1 cellular context compared by ENCODE assay signal in the genomic region with DNA sequence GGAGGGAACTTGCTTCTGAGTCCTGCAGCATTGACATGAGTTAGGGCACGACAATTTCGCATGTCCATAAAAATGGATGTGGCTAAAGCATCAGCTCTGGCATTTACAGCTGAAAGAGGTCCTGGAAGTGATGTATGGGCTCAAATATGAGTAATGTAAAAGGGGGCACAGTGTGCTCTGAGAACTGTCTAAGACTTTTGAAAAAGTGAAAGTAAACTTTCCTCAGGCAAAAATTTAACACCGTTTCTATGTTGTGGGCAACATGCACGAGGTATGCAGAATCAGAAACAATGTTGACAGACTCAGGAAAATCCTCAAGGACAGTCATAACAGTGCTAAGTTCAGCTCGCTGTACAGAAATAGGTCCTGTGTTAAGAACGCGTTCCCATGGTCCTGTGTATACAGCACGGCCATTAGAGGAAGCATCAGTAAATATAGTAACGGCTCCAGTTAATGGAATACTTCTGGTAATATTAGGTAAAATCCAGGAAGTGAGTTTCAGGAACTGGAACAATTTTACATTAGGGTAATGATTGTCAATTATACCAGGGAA.
TF ChIP-seq lines count a peak whose summit lies in the region.

No MANE protein-coding gene starts in this region.

TF ChIP-seq in HepG2, 621 proteins besides CTCF, POLR2A, EP300 and RAD21 (continued from another document and continues in another):
- TF ChIP-seq, protein P1, sequence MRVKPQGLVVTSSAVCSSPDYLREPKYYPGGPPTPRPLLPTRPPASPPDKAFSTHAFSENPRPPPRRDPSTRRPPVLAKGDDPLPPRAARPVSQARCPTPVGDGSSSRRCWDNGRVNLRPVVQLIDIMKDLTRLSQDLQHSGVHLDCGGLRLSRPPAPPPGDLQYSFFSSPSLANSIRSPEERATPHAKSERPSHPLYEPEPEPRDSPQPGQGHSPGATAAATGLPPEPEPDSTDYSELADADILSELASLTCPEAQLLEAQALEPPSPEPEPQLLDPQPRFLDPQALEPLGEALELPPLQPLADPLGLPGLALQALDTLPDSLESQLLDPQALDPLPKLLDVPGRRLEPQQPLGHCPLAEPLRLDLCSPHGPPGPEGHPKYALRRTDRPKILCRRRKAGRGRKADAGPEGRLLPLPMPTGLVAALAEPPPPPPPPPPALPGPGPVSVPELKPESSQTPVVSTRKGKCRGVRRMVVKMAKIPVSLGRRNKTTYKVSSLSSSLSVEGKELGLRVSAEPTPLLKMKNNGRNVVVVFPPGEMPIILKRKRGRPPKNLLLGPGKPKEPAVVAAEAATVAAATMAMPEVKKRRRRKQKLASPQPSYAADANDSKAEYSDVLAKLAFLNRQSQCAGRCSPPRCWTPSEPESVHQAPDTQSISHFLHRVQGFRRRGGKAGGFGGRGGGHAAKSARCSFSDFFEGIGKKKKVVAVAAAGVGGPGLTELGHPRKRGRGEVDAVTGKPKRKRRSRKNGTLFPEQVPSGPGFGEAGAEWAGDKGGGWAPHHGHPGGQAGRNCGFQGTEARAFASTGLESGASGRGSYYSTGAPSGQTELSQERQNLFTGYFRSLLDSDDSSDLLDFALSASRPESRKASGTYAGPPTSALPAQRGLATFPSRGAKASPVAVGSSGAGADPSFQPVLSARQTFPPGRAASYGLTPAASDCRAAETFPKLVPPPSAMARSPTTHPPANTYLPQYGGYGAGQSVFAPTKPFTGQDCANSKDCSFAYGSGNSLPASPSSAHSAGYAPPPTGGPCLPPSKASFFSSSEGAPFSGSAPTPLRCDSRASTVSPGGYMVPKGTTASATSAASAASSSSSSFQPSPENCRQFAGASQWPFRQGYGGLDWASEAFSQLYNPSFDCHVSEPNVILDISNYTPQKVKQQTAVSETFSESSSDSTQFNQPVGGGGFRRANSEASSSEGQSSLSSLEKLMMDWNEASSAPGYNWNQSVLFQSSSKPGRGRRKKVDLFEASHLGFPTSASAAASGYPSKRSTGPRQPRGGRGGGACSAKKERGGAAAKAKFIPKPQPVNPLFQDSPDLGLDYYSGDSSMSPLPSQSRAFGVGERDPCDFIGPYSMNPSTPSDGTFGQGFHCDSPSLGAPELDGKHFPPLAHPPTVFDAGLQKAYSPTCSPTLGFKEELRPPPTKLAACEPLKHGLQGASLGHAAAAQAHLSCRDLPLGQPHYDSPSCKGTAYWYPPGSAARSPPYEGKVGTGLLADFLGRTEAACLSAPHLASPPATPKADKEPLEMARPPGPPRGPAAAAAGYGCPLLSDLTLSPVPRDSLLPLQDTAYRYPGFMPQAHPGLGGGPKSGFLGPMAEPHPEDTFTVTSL (CRISPR knock-in tag; IDR thresholded peaks at IDR 0.05; ENCODE audit: borderline replicate concordance), result peak; percentile 72; the same call in 1 of the 2 replicates
- TF ChIP-seq ZNF510 (CRISPR knock-in tag; IDR thresholded peaks at IDR 0.05; ENCODE audit: low read depth) (no peak), BCL6 (CRISPR knock-in tag; IDR thresholded peaks at IDR 0.05) (peak; percentile 75), FOXO1 (CRISPR knock-in tag; IDR thresholded peaks at IDR 0.05) (peak; percentile 66; the same call in 1 of the 2 replicates), ZNF549 (CRISPR knock-in tag; IDR thresholded peaks at IDR 0.05) (no peak), KDM6A (CRISPR knock-in tag; IDR thresholded peaks at IDR 0.05; ENCODE audit: low read depth) (peak; percentile 29; the same call in 1 of the 2 replicates), ZNF615 (CRISPR knock-in tag; IDR thresholded peaks at IDR 0.05; ENCODE audit: borderline replicate concordance) (no peak), NCOA1 (CRISPR knock-in tag; IDR thresholded peaks at IDR 0.05) (no peak), ZNF7 (CRISPR knock-in tag; IDR thresholded peaks at IDR 0.05) (peak; percentile 91), MED1 (CRISPR knock-in tag; IDR thresholded peaks at IDR 0.05) (peak; percentile 88), ZBTB42 (CRISPR knock-in tag; IDR thresholded peaks at IDR 0.05) (no peak), FOXA3 (CRISPR knock-in tag; IDR thresholded peaks at IDR 0.05) (peak; percentile 78), ZNF335 (CRISPR knock-in tag; IDR thresholded peaks at IDR 0.05) (no peak), SAP130 (CRISPR knock-in tag; IDR thresholded peaks at IDR 0.05; ENCODE audit: low read depth) (peak; percentile 56), SIX1 (CRISPR knock-in tag; IDR thresholded peaks at IDR 0.05; ENCODE audit: borderline replicate concordance) (no peak), KDM2A (CRISPR knock-in tag; IDR thresholded peaks at IDR 0.05; ENCODE audit: borderline replicate concordance, low read depth) (no peak), ZNF709 (CRISPR knock-in tag; IDR thresholded peaks at IDR 0.05) (no peak), CBX5 (CRISPR knock-in tag; IDR thresholded peaks at IDR 0.05; ENCODE audit: borderline replicate concordance) (no peak), ZMYM4 (CRISPR knock-in tag; IDR thresholded peaks at IDR 0.05) (peak; percentile 76), MAF1 (CRISPR knock-in tag; IDR thresholded peaks at IDR 0.05; ENCODE audit: borderline replicate concordance) (no peak), ZNF839 (CRISPR knock-in tag; IDR thresholded peaks at IDR 0.05; ENCODE audit: borderline replicate concordance) (no peak), THYN1 (CRISPR knock-in tag; IDR thresholded peaks at IDR 0.05; ENCODE audit: borderline replicate concordance, low read depth) (no peak), ZNF670 (CRISPR knock-in tag; IDR thresholded peaks at IDR 0.05; ENCODE audit: borderline replicate concordance) (no peak), NFATC3 (CRISPR knock-in tag; IDR thresholded peaks at IDR 0.05) (no peak), ASH2L (IDR thresholded peaks at IDR 0.05; ENCODE audit: insufficient read length, low read depth, low read length) (peak; percentile 30), ZNF230 (CRISPR knock-in tag; IDR thresholded peaks at IDR 0.05) (no peak), HES4 (CRISPR knock-in tag; IDR thresholded peaks at IDR 0.05; ENCODE audit: borderline replicate concordance) (no peak), ZNF644 (CRISPR knock-in tag; IDR thresholded peaks at IDR 0.05; ENCODE audit: low read depth) (peak; percentile 69; the same call in 1 of the 2 replicates), ZNF350 (CRISPR knock-in tag; IDR thresholded peaks at IDR 0.05; ENCODE audit: borderline replicate concordance, low read depth) (no peak), AHR (CRISPR knock-in tag; IDR thresholded peaks at IDR 0.05) (no peak), SUZ12 (IDR thresholded peaks at IDR 0.05; ENCODE audit: low read depth, low read length) (no peak), HMGA1 (CRISPR knock-in tag; conservative IDR thresholded peaks at IDR 0.05) (no peak), FOXA1 (IDR thresholded peaks at IDR 0.05) (no peak), FOXA1 (CRISPR knock-in tag; IDR thresholded peaks at IDR 0.05) (peak; percentile 70; the same call in 1 of the 2 replicates), CREB1 (IDR thresholded peaks at IDR 0.05) (no peak), CREB1 (CRISPR knock-in tag; IDR thresholded peaks at IDR 0.05) (no peak), ELF3 (CRISPR knock-in tag; IDR thresholded peaks at IDR 0.05) (peak; percentile 75), ZNF781 (CRISPR knock-in tag; IDR thresholded peaks at IDR 0.05; ENCODE audit: borderline replicate concordance, not compliant biosample characterization) (no peak), SALL1 (CRISPR knock-in tag; IDR thresholded peaks at IDR 0.05) (peak; percentile 72; the same call in 1 of the 2 replicates)
- TF ChIP-seq, protein P2, sequence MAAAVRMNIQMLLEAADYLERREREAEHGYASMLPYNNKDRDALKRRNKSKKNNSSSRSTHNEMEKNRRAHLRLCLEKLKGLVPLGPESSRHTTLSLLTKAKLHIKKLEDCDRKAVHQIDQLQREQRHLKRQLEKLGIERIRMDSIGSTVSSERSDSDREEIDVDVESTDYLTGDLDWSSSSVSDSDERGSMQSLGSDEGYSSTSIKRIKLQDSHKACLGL (CRISPR knock-in tag; IDR thresholded peaks at IDR 0.05), result no peak
- TF ChIP-seq, protein P3, sequence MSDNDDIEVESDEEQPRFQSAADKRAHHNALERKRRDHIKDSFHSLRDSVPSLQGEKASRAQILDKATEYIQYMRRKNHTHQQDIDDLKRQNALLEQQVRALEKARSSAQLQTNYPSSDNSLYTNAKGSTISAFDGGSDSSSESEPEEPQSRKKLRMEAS (IDR thresholded peaks at IDR 0.05), result peak; percentile 41; the same call in 1 of the 2 replicates
- TF ChIP-seq, protein P4, sequence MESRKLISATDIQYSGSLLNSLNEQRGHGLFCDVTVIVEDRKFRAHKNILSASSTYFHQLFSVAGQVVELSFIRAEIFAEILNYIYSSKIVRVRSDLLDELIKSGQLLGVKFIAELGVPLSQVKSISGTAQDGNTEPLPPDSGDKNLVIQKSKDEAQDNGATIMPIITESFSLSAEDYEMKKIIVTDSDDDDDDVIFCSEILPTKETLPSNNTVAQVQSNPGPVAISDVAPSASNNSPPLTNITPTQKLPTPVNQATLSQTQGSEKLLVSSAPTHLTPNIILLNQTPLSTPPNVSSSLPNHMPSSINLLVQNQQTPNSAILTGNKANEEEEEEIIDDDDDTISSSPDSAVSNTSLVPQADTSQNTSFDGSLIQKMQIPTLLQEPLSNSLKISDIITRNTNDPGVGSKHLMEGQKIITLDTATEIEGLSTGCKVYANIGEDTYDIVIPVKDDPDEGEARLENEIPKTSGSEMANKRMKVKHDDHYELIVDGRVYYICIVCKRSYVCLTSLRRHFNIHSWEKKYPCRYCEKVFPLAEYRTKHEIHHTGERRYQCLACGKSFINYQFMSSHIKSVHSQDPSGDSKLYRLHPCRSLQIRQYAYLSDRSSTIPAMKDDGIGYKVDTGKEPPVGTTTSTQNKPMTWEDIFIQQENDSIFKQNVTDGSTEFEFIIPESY (CRISPR knock-in tag; IDR thresholded peaks at IDR 0.05), result peak; percentile 84
- TF ChIP-seq, protein P5, sequence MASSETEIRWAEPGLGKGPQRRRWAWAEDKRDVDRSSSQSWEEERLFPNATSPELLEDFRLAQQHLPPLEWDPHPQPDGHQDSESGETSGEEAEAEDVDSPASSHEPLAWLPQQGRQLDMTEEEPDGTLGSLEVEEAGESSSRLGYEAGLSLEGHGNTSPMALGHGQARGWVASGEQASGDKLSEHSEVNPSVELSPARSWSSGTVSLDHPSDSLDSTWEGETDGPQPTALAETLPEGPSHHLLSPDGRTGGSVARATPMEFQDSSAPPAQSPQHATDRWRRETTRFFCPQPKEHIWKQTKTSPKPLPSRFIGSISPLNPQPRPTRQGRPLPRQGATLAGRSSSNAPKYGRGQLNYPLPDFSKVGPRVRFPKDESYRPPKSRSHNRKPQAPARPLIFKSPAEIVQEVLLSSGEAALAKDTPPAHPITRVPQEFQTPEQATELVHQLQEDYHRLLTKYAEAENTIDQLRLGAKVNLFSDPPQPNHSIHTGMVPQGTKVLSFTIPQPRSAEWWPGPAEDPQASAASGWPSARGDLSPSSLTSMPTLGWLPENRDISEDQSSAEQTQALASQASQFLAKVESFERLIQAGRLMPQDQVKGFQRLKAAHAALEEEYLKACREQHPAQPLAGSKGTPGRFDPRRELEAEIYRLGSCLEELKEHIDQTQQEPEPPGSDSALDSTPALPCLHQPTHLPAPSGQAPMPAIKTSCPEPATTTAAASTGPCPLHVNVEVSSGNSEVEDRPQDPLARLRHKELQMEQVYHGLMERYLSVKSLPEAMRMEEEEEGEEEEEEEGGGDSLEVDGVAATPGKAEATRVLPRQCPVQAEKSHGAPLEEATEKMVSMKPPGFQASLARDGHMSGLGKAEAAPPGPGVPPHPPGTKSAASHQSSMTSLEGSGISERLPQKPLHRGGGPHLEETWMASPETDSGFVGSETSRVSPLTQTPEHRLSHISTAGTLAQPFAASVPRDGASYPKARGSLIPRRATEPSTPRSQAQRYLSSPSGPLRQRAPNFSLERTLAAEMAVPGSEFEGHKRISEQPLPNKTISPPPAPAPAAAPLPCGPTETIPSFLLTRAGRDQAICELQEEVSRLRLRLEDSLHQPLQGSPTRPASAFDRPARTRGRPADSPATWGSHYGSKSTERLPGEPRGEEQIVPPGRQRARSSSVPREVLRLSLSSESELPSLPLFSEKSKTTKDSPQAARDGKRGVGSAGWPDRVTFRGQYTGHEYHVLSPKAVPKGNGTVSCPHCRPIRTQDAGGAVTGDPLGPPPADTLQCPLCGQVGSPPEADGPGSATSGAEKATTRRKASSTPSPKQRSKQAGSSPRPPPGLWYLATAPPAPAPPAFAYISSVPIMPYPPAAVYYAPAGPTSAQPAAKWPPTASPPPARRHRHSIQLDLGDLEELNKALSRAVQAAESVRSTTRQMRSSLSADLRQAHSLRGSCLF (CRISPR knock-in tag; IDR thresholded peaks at IDR 0.05; ENCODE audit: borderline replicate concordance), result no peak
- TF ChIP-seq, protein P6, sequence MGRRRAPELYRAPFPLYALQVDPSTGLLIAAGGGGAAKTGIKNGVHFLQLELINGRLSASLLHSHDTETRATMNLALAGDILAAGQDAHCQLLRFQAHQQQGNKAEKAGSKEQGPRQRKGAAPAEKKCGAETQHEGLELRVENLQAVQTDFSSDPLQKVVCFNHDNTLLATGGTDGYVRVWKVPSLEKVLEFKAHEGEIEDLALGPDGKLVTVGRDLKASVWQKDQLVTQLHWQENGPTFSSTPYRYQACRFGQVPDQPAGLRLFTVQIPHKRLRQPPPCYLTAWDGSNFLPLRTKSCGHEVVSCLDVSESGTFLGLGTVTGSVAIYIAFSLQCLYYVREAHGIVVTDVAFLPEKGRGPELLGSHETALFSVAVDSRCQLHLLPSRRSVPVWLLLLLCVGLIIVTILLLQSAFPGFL (CRISPR knock-in tag; IDR thresholded peaks at IDR 0.05), result no peak
- TF ChIP-seq, protein P7, sequence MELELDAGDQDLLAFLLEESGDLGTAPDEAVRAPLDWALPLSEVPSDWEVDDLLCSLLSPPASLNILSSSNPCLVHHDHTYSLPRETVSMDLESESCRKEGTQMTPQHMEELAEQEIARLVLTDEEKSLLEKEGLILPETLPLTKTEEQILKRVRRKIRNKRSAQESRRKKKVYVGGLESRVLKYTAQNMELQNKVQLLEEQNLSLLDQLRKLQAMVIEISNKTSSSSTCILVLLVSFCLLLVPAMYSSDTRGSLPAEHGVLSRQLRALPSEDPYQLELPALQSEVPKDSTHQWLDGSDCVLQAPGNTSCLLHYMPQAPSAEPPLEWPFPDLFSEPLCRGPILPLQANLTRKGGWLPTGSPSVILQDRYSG (CRISPR knock-in tag; IDR thresholded peaks at IDR 0.05), result no peak
- TF ChIP-seq, protein P8, sequence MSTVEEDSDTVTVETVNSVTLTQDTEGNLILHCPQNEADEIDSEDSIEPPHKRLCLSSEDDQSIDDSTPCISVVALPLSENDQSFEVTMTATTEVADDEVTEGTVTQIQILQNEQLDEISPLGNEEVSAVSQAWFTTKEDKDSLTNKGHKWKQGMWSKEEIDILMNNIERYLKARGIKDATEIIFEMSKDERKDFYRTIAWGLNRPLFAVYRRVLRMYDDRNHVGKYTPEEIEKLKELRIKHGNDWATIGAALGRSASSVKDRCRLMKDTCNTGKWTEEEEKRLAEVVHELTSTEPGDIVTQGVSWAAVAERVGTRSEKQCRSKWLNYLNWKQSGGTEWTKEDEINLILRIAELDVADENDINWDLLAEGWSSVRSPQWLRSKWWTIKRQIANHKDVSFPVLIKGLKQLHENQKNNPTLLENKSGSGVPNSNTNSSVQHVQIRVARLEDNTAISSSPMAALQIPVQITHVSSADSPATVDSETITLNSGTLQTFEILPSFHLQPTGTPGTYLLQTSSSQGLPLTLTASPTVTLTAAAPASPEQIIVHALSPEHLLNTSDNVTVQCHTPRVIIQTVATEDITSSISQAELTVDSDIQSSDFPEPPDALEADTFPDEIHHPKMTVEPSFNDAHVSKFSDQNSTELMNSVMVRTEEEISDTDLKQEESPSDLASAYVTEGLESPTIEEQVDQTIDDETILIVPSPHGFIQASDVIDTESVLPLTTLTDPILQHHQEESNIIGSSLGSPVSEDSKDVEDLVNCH (CRISPR knock-in tag; IDR thresholded peaks at IDR 0.05), result no peak
- TF ChIP-seq, protein P9, sequence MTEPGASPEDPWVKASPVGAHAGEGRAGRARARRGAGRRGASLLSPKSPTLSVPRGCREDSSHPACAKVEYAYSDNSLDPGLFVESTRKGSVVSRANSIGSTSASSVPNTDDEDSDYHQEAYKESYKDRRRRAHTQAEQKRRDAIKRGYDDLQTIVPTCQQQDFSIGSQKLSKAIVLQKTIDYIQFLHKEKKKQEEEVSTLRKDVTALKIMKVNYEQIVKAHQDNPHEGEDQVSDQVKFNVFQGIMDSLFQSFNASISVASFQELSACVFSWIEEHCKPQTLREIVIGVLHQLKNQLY (CRISPR knock-in tag; IDR thresholded peaks at IDR 0.05), result no peak
